Comparison of ENCODE assay signal across 8 cellular contexts in the genomic region with DNA sequence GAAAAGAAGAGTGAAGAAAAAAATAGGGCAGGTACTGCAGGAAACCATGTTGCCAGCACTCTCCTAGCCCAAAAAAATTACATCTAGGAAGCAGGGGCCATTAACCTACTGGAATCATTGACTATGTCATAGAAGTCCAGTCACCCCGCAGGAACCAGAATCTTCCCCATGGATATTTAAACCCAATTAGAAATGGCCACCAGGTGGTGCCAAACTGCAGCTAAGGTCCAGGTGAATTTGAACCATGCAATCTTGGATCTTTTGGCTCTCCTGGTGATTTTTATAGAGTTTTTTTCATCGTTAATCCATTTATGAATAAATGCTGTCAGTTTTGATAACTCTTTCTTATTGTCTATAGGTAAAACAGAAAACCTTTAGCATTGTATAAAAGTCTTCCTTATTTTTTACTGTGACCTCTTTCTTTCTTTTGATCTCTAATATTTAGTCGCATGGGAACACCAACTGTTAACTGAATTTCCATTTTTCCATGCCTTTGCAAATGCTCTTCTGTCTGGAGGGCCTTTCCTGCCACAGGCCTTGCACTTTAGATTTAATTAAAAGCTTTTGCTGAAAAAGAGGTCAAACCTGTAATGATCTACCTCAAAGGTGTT.
DNase-seq lines count a peak whose midpoint lies in the region; ATAC-seq and TF ChIP-seq lines count a peak whose summit lies in the region.

No MANE protein-coding gene starts in this region.

- in situ Hi-C loops in Panc1 (cut with HindIII; ENCODE audit: low pct_unique_long_range_greater_than_20kb, low sequenced_read_pairs), result no loop called here

- no peak overlapping the region for H3K27ac ChIP-seq in Panc1 (ENCODE audit: low read length)

- CTCF ChIA-PET in Panc1 (lab: Charles Lee), result no interaction called here

- no peaks in the 10 kb centered on the region for H3K27me3 ChIP-seq in Panc1 (ENCODE audit: control insufficient read depth, insufficient read depth, low read length)

- peaks cover 10% of the 10 kb centered on the region; the same call in 1 of the 2 replicates for H3K9me3 Mint-ChIP-seq in HFFc6

- BruUV-seq in Panc1 (replicated peaks; lab: Mats Ljungman, UMichigan), result no TSS peak

- no peaks in the 10 kb centered on the region for H3K4me1 Mint-ChIP-seq in HFFc6 (ENCODE audit: low read depth)

- H3K4me3 Mint-ChIP-seq in HFFc6, result no peak overlapping the region

- H3K27ac Mint-ChIP-seq in HFFc6, result no peak overlapping the region

- no peaks in the 10 kb centered on the region for H3K4me1 ChIP-seq in Panc1 (ENCODE audit: control insufficient read depth, insufficient read depth, low read length)

- no peaks in the 10 kb centered on the region for H3K36me3 ChIP-seq in Panc1 (ENCODE audit: control insufficient read depth, insufficient read depth, low read length)

- TF ChIP-seq CTCF in HFFc6 (IDR thresholded peaks at IDR 0.05), result peak; percentile 81
- TF ChIP-seq CTCF in Panc1 (IDR thresholded peaks at IDR 0.05), result peak; percentile 74
- peak; percentile 83 for TF ChIP-seq CTCF in fibroblast of mammary gland (conservative IDR thresholded peaks at IDR 0.05; ENCODE audit: control insufficient read depth, insufficient read depth, low read depth, low read length)

- intact Hi-C loops in Panc1 (cut with micrococcal nuclease; ENCODE audit: unreplicated experiment), result loop anchor here (2.0 kb wide), 1 partner anchor 238 kb away; no protein-coding TSS in a partner anchor

- POLR2A ChIA-PET in Panc1 (lab: Charles Lee), result no interaction called here

- H3K4me3 ChIP-seq in Panc1 (ENCODE audit: low read depth in 2 of 2, low read length in 2 of 2), result no peak overlapping the region
- no peak overlapping the region for H3K4me3 ChIP-seq in fibroblast of mammary gland (ENCODE audit: control insufficient read depth, low read depth, low read length)

- H3K27me3 Mint-ChIP-seq in HFFc6 (ENCODE audit: insufficient read depth), result peaks cover 1% of the 10 kb centered on the region; the same call in 1 of the 2 replicates

- no peaks in the 10 kb centered on the region for H3K36me3 Mint-ChIP-seq in HFFc6 (ENCODE audit: low read depth)

- peak; percentile 20 for DNase-seq in NCI-H345 (lab: John Stamatoyannopoulos, UW)
- DNase-seq in NCI-H345 treated with DMSO at 0.1 percent for 48 hours (lab: John Stamatoyannopoulos, UW; ENCODE audit: unreplicated experiment), result no peak
- DNase-seq in HFFc6, result peak; percentile 8
- DNase-seq in Panc1 (ENCODE audit: low read depth, low spot score), result peak; percentile 18
- peak; percentile 78 for DNase-seq in fibroblast of mammary gland (ENCODE audit: low read depth)
- DNase-seq in renal cortical epithelial cell (ENCODE audit: low read depth), result peak; percentile 7

- no peak for ATAC-seq in Panc1
- no peak for ATAC-seq in HG03097 (IDR thresholded peaks at IDR 0.05; ENCODE audit: low FRiP score, unreplicated experiment)
- no peak for ATAC-seq in GM19328 (IDR thresholded peaks at IDR 0.05; ENCODE audit: unreplicated experiment)

- no peaks in the 10 kb centered on the region for H3K9me3 ChIP-seq in Panc1 (ENCODE audit: control insufficient read depth, insufficient read depth, low read depth, low read length)
